8 cellular contexts compared by ENCODE assay signal in genomic region chr19:42175952-42176648, GRCh38. TPM values are rescaled to one million over a fixed set of nuclear protein-coding genes. Genes with fewer than 3 reads are reported as not detected.
DNase-seq lines count a peak whose midpoint lies in the region; ATAC-seq and TF ChIP-seq lines count a peak whose summit lies in the region.

No MANE protein-coding gene starts in this region.

- CTCF ChIA-PET in RWPE1 (lab: Yijun Ruan, JAX), result interaction anchor here (0.6 to 1.4 kb wide), 8 partner anchors 8 to 260 kb away, joined by 3 to 5 read pairs (median 3); no protein-coding TSS in a partner anchor

- no peak overlapping the region for H3K9ac ChIP-seq in NT2/D1 (ENCODE audit: insufficient read length, low read depth)

- H3K27me3 Mint-ChIP-seq in naive B cell, result peaks cover 15 to 31% (median 22%) of the 10 kb centered on the region in 3 donors

- H3K4me3 Mint-ChIP-seq in naive B cell, result peak overlapping the region in 7 of 8 donors; percentile 82 to 99 (median 94)

- no peaks in the 10 kb centered on the region for H3K36me3 ChIP-seq in NT2/D1 (ENCODE audit: insufficient read depth, insufficient read length, low read length)

- H3K27ac ChIP-seq in dorsolateral prefrontal cortex (peak overlapping the region in 54 of 59 donors; percentile 8 to 91 (median 78)), RWPE1 (no peak overlapping the region; the same call in 1 of the 2 replicates)

- peaks cover 15 to 19% (median 17%) of the 10 kb centered on the region in 3 donors for H3K4me1 Mint-ChIP-seq in naive B cell

- POLR2A ChIA-PET in RWPE1 (lab: Yijun Ruan, JAX; ENCODE audit: low non-redundant PET), result interaction anchor here (0.5 to 0.6 kb wide), 3 partner anchors 57 to 1870 kb away, joined by 3 read pairs; no protein-coding TSS in a partner anchor

- peak; percentile 23 to 31 for DNase-seq in NCI-H524 (lab: John Stamatoyannopoulos, UW)
- no peak for DNase-seq in NCI-H524 treated with DMSO at 0.1 percent for 48 hours (lab: John Stamatoyannopoulos, UW)
- peak; percentile 15 for DNase-seq in NT2/D1 (ENCODE audit: low read depth, low spot score)
- DNase-seq in dorsolateral prefrontal cortex, result peak in 5 of 10 donors; percentile 15 to 55 (median 48)
- DNase-seq in naive B cell, result no peak
- DNase-seq in RWPE1 (ENCODE audit: low spot score), result no peak

- H3K36me3 Mint-ChIP-seq in naive B cell, result peaks cover 0 to 7% of the 10 kb centered on the region in 2 donors

- H3K4me1 ChIP-seq in NT2/D1 (ENCODE audit: insufficient read depth, insufficient read length), result peaks cover 2% of the 10 kb centered on the region

- no peak for TF ChIP-seq CTCF in dorsolateral prefrontal cortex (IDR thresholded peaks at IDR 0.05 in 54 of 56, conservative IDR thresholded peaks at IDR 0.05 in 2 of 56; ENCODE audit: low read depth in 1 of 56, partially characterized antibody in 56 of 56)
- no peak for TF ChIP-seq CTCF in RWPE1 (conservative IDR thresholded peaks at IDR 0.05; ENCODE audit: low read depth)

- peak; percentile 18 to 35 for ATAC-seq in naive B cell (ENCODE audit: low read depth in 2 of 2)
- no peak for ATAC-seq in GM19023 (IDR thresholded peaks at IDR 0.05; ENCODE audit: unreplicated experiment)
- ATAC-seq in HG03342 (IDR thresholded peaks at IDR 0.05; ENCODE audit: unreplicated experiment), result no peak

- intact Hi-C loops in dorsolateral prefrontal cortex (cut with DNase I), result loop anchor here in 1 of 2 donors (5.0 kb wide), 1 partner anchor 41 kb away; the partner anchor contains the start of gene DEDD2

- no peaks in the 10 kb centered on the region for H3K9me3 ChIP-seq in NT2/D1 (ENCODE audit: insufficient read depth, low read length)

- H3K9me3 Mint-ChIP-seq in naive B cell, result no peaks in the 10 kb centered on the region

- H3K27me3 ChIP-seq in NT2/D1 (ENCODE audit: insufficient read depth, insufficient read length) (peaks cover 80% of the 10 kb centered on the region), dorsolateral prefrontal cortex (peaks cover 0 to 22% (median 3%) of the 10 kb centered on the region in 45 donors)

- peak overlapping the region in 2 of 6 donors; percentile 42 to 82 for H3K27ac Mint-ChIP-seq in naive B cell

- H3K4me3 ChIP-seq in NT2/D1 (ENCODE audit: insufficient read length, low read depth) (peak overlapping the region; percentile 9), dorsolateral prefrontal cortex (peak overlapping the region; percentile 19 to 73 (median 60))

RNA-seq across cellular contexts. Expression of gene DEDD2, which starts 41.4 kb away (rescaled TPM):
- total RNA-seq in dorsolateral prefrontal cortex, result 10 to 100 TPM; 24.6 to 71.4 (median 34.2) TPM
- 100 to 1,000 TPM; 127 to 150 (median 140) TPM for polyA plus RNA-seq in naive B cell (ENCODE audit: low read depth in 6 of 6)

RNA-seq across cellular contexts. Expression of gene POU2F2, which starts 43.9 kb away (rescaled TPM):
- 10 to 100 TPM in 65 of 120 experiments, 1 to 10 TPM in 55; 4.7 to 20.8 (median 10.2) TPM for total RNA-seq in dorsolateral prefrontal cortex
- 10 to 100 TPM; 16.5 to 96.9 (median 24.0) TPM for polyA plus RNA-seq in naive B cell (ENCODE audit: low read depth in 6 of 6)

RNA-seq across cellular contexts. Expression of gene ZNF526, which starts 44.0 kb away (rescaled TPM):
- total RNA-seq in dorsolateral prefrontal cortex, result 10 to 100 TPM in 3 of 120 experiments, 1 to 10 TPM in 117; 5.3 to 12.0 (median 7.5) TPM
- polyA plus RNA-seq in naive B cell (ENCODE audit: low read depth in 6 of 6), result 1 to 10 TPM in 5 of 6 donors, not detected in 1; 4.0 to 8.6 (median 5.1) TPM

Comparison
In these comparisons a context has a peak if more than half of its experiments do, and no peak if none do; other contexts are left out.
1. DNase-seq: peak in NCI-H524 (2 of 2) and NT2/D1 (single experiment); none in NCI-H524 treated with DMSO at 0.1 percent for 48 hours (single experiment), naive B cell (single experiment) and RWPE1 (single experiment).
2. ATAC-seq: peak in naive B cell (2 of 2); none in GM19023 (single experiment) and HG03342 (single experiment).